Comparison of ENCODE assay signal across 1 cellular context in the genomic region with DNA sequence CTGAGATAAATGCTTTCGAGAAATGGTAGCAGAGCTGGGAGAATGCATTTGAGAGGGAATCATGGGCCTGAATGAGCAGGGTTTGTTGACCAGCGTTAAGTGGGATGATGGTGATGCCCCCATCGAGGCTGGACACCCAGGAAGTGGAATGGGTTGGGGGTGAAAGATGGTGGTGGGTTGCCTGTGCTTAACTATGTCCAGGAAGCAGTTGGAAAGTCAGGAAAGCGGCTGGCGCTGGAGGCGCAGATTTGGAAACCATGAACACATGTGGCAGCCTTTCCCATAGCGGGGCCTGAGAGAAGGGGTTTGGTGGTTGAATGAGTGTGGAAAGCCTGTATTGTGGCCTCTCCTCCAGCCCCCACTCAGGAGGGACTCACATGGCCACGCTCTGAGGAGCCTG.
TF ChIP-seq lines count a peak whose summit lies in the region.

No MANE protein-coding gene starts in this region.

TF ChIP-seq in H1, 55 proteins besides CTCF, POLR2A, EP300 and RAD21:
- TF ChIP-seq CHD7 (IDR thresholded peaks at IDR 0.05; ENCODE audit: insufficient replicate concordance, low read length) = no peak
- no peak for TF ChIP-seq SP2 (IDR thresholded peaks at IDR 0.05; ENCODE audit: low read length)
- no peak for TF ChIP-seq KDM5A (IDR thresholded peaks at IDR 0.05; ENCODE audit: low read length)
- TF ChIP-seq MAX (IDR thresholded peaks at IDR 0.05) = no peak
- no peak for TF ChIP-seq MAFK (IDR thresholded peaks at IDR 0.05; ENCODE audit: low read depth, low read length)
- no peak for TF ChIP-seq SIX5 (IDR thresholded peaks at IDR 0.05; ENCODE audit: low read depth, low read length)
- no peak for TF ChIP-seq TCF12 (IDR thresholded peaks at IDR 0.05; ENCODE audit: low read depth, low read length)
- TF ChIP-seq JUN (IDR thresholded peaks at IDR 0.05; ENCODE audit: low read depth, low read length) = no peak
- no peak for TF ChIP-seq POLR2AphosphoS5 (IDR thresholded peaks at IDR 0.05; ENCODE audit: low read depth, low read length)
- TF ChIP-seq BRCA1 (IDR thresholded peaks at IDR 0.05; ENCODE audit: low read depth, low read length) = no peak
- no peak for TF ChIP-seq POU5F1 (IDR thresholded peaks at IDR 0.05; ENCODE audit: low read depth, low read length)
- TF ChIP-seq GTF2F1 (IDR thresholded peaks at IDR 0.05; ENCODE audit: borderline replicate concordance, low read depth, low read length) = no peak
- no peak for TF ChIP-seq KDM4A (IDR thresholded peaks at IDR 0.05; ENCODE audit: low read depth, low read length, severe bottlenecking)
- TF ChIP-seq TEAD4 (IDR thresholded peaks at IDR 0.05; ENCODE audit: low read depth, low read length) = no peak
- no peak for TF ChIP-seq TAF7 (optimal IDR thresholded peaks at IDR 0.05; ENCODE audit: borderline replicate concordance, low read depth, low read length)
